ENCODE assay signal across 31 cellular contexts in the genomic region with DNA sequence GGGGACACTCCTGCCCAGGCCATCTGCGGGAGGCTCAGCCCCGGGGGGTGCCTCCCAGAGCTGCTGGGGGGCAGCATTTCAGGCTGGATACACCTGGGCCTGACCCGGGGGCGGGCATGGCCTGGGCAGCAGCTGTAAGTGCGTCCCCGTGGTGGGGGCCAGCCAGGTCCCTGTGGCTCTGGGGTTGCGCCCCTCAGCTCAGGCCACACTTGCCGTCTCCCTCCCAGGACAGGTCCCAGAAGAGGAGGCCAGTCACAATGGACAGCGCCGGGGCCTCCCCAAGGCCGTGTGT. TPM values are rescaled to one million over a fixed set of nuclear protein-coding genes. Genes with fewer than 3 reads are reported as not detected.
"Had no signal": no experiment of that assay in that cellular context is flagged by ENCODE, and none has a peak within 500 bp of the region (broad histone marks: within the 10 kb centered on the region; RNA-seq: fewer than 3 reads in every experiment).

No MANE protein-coding gene starts in this region.

- H3K27me3 ChIP-seq: left lung, pancreas, stomach, testis, thyroid gland, transverse colon, upper lobe of left lung, vagina had no signal

- H3K4me1 ChIP-seq: prostate gland, vagina had no signal

- ATAC-seq: left colon; left lung; lower lobe of right lung; natural killer cell; pancreas; right cardiac atrium; sciatic nerve; stimulated activated naive B cell treated with anti-CD40 and anti-IgM and Interleukin-4, amounts not matched to agents 10 μg/mL and 1 μg/mL and 100 μg/mL, for 72 hours; stimulated activated naive CD8-positive, alpha-beta T cell treated with anti-CD3 and anti-CD28 coated beads, Interleukin-15, Interleukin-2, amounts not matched to agents 100 U/mL and 50 U/mL, for 24 hours had no signal

- H3K9me3 Mint-ChIP-seq: immature natural killer cell; mesothelial cell of epicardium; naive B cell; natural killer cell; nephron progenitor cell; stimulated activated naive B cell treated with anti-CD40 and anti-IgM and Interleukin-4, amounts not matched to agents 10 μg/mL and 1 μg/mL and 100 μg/mL, for 72 hours had no signal

- H3K4me1 Mint-ChIP-seq: immature natural killer cell; naive B cell; natural killer cell; nephron progenitor cell; stimulated activated naive B cell treated with anti-CD40 and anti-IgM and Interleukin-4, amounts not matched to agents 10 μg/mL and 1 μg/mL and 100 μg/mL, for 72 hours had no signal

- H3K27ac ChIP-seq: left lung, lower lobe of right lung, pancreas, prostate gland, skin epidermis, stomach, testis, thyroid gland, transverse colon, upper lobe of left lung, vagina had no signal

- H3K4me3 ChIP-seq: left lung, lower lobe of right lung, pancreas, prostate gland, skin epidermis, stomach, testis, thyroid gland, transverse colon, upper lobe of left lung, vagina had no signal

- H3K27me3 Mint-ChIP-seq: naive B cell; stimulated activated naive B cell treated with anti-CD40 and anti-IgM and Interleukin-4, amounts not matched to agents 10 μg/mL and 1 μg/mL and 100 μg/mL, for 72 hours had no signal

- H3K27ac Mint-ChIP-seq: immature natural killer cell; mesothelial cell of epicardium; naive B cell; natural killer cell; nephron progenitor cell; stimulated activated naive B cell treated with anti-CD40 and anti-IgM and Interleukin-4, amounts not matched to agents 10 μg/mL and 1 μg/mL and 100 μg/mL, for 72 hours had no signal

- H3K9me3 ChIP-seq: left lung, lower lobe of right lung, pancreas, prostate gland, stomach, testis, thyroid gland, transverse colon, upper lobe of left lung, vagina had no signal

- H3K36me3 Mint-ChIP-seq: immature natural killer cell, naive B cell, natural killer cell had no signal

- DNase-seq: hypothalamus; immature natural killer cell; kidney; left colon; left lung; lower lobe of right lung; mammary epithelial cell; mesendoderm; naive B cell; natural killer cell; nephron progenitor cell; pancreas; retina; right cardiac atrium; stimulated activated CD4-positive, alpha-beta T cell treated with anti-CD3 and anti-CD28 coated beads, Interleukin-12 subunit alpha, Interleukin-12 subunit beta, amount 100 ng/mL, for 4 hours; stimulated activated CD4-positive, alpha-beta T cell treated with anti-CD3 and anti-CD28 coated beads, Interleukin-15, amount 100 ng/mL, for 24 hours; stimulated activated CD4-positive, alpha-beta T cell treated with anti-CD3 and anti-CD28 coated beads, Interleukin-2, amount 100 ng/mL, for 24 hours; stimulated activated CD4-positive, alpha-beta T cell treated with anti-CD3 and anti-CD28 coated beads, Interleukin-4, amount 100 ng/mL, for 1 hour; stimulated activated naive B cell treated with anti-CD40 and anti-IgM and Interleukin-4, amounts not matched to agents 10 μg/mL and 1 μg/mL and 100 μg/mL, for 72 hours; stimulated activated naive CD8-positive, alpha-beta T cell treated with anti-CD3 and anti-CD28 coated beads, Interleukin-15, Interleukin-2, amounts not matched to agents 100 U/mL and 50 U/mL, for 24 hours; stomach; testis; thyroid gland; transverse colon had no signal

- H3K4me3 Mint-ChIP-seq: immature natural killer cell; mesothelial cell of epicardium; naive B cell; natural killer cell; nephron progenitor cell; stimulated activated naive B cell treated with anti-CD40 and anti-IgM and Interleukin-4, amounts not matched to agents 10 μg/mL and 1 μg/mL and 100 μg/mL, for 72 hours had no signal

RNA-seq across cellular contexts. Expression of a gene that starts 11.6 kb away (rescaled TPM):
- total RNA-seq: mononuclear cell had no signal
